In the genomic region with DNA sequence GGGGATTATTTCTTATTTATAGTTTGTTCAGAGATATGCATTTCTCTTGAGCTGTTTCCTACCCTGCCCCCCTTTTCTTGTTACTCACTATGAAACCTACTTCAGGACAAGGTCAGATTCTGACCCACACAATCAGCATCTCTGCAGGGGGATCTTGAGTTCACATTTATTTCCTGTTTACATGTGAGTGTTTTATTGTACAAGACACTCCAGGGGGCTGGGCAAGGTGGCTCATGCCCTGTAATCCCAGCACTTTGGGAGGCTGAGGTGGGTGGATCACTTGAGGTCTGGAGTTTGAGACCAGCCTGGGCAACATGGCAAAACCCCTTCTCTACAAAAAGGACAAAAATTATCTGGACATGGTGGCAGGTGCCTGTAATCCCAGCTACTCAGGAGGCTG, we compare ENCODE assay signal across 2 cellular contexts. TPM values are rescaled to one million over a fixed set of nuclear protein-coding genes. Genes with fewer than 3 reads are reported as not detected.
"Had no signal": no experiment of that assay in that cellular context is flagged by ENCODE, and none has a peak within 500 bp of the region (broad histone marks: within the 10 kb centered on the region; RNA-seq: fewer than 3 reads in every experiment).

No MANE protein-coding gene starts in this region.

RNA-seq across cellular contexts. Expression of a gene that starts 29.9 kb away (rescaled TPM):
- total RNA-seq: kidney epithelial cell, natural killer cell had no signal
